In genomic region chr11:67505605-67506396, GRCh38 we compare ENCODE assay signal across 8 cellular contexts. TPM values are rescaled to one million over a fixed set of nuclear protein-coding genes. Genes with fewer than 3 reads are reported as not detected.
DNase-seq lines count a peak whose midpoint lies in the region; ATAC-seq and TF ChIP-seq lines count a peak whose summit lies in the region.

No MANE protein-coding gene starts in this region.

- H3K4me3 ChIP-seq in A673 (ENCODE audit: low read depth, low read length, poor library complexity, severe bottlenecking) (peak overlapping the region; percentile 75), tibial nerve (peak overlapping the region; percentile 38 to 69 (median 58))

- peak; percentile 99 for TF ChIP-seq CTCF in A673 (conservative IDR thresholded peaks at IDR 0.05; ENCODE audit: low read depth, low read length)
- TF ChIP-seq CTCF in tibial nerve (IDR thresholded peaks at IDR 0.05), result peak; percentile 93 to 99 (median 98)

- BruUV-seq in A673 (replicated peaks; lab: Mats Ljungman, UMichigan), result no TSS peak

- peak; percentile 7 to 74 for TF ChIP-seq POLR2A in tibial nerve (IDR thresholded peaks at IDR 0.05)

- POLR2A ChIA-PET in A673 (lab: Charles Lee; ENCODE audit: low non-redundant PET), result no interaction called here

- H3K4me1 ChIP-seq in A673 (ENCODE audit: insufficient read depth, low read length, poor library complexity, severe bottlenecking) (peaks cover 39% of the 10 kb centered on the region), tibial nerve (peaks cover 0 to 56% (median 31%) of the 10 kb centered on the region in 4 donors)

- DNase-seq in A673 (ENCODE audit: low spot score) (peak; percentile 95), NCI-H128 (lab: John Stamatoyannopoulos, UW; ENCODE audit: unreplicated experiment) (peak; percentile 75), T follicular helper cell (ENCODE audit: low read depth) (peak; percentile 85), cardiac septum (ENCODE audit: low spot score) (peak; percentile 94), pons (ENCODE audit: low spot score) (peak; percentile 85), tibial nerve (ENCODE audit: low spot score in 2 of 2) (peak; percentile 73 to 78)

- intact Hi-C loops in A673 (cut with micrococcal nuclease; ENCODE audit: unreplicated experiment), result loop anchor here (5.0 kb wide), 2 partner anchors 114 to 154 kb away; partner anchors contain the start of genes POLD4 and RAD9A
- intact Hi-C loops in cardiac septum (cut with DNase I), result loop anchor here (2.0 to 5.0 kb wide), 3 partner anchors 37 to 148 kb away; partner anchors contain the start of genes RAD9A and TMEM134

- H3K27ac ChIP-seq in A673 (ENCODE audit: low read depth, low read length, poor library complexity, severe bottlenecking) (peak overlapping the region; percentile 55), adipose tissue (ENCODE audit: low read depth, low read length) (peak overlapping the region; percentile 73), tibial nerve (peak overlapping the region; percentile 93 to 99 (median 98))

- H3K9me3 ChIP-seq in A673 (ENCODE audit: low read depth, low read length, poor library complexity, severe bottlenecking) (no peaks in the 10 kb centered on the region), tibial nerve (no peaks in the 10 kb centered on the region)

- CTCF ChIA-PET in A673 (lab: Charles Lee), result no interaction called here

- TF ChIP-seq EP300 in tibial nerve (IDR thresholded peaks at IDR 0.05), result peak; percentile 77 to 92

- 6 to 12% (median 8%) methylated on average over 17 of the region's 17 CpGs for WGBS in adipose tissue, 3 donors
- 4 to 8% methylated on average over 10 to 12 of the region's 17 CpGs for WGBS in tibial nerve, 2 donors

- no peaks in the 10 kb centered on the region for H3K27me3 ChIP-seq in A673 (replicated peaks; ENCODE audit: insufficient read depth, low read depth, low read length, poor library complexity)
- H3K27me3 ChIP-seq in tibial nerve, result no peaks in the 10 kb centered on the region

- peak; percentile 22 for ATAC-seq in GM18909 (IDR thresholded peaks at IDR 0.05; ENCODE audit: poor library complexity, unreplicated experiment)

- H3K36me3 ChIP-seq in A673 (ENCODE audit: insufficient read depth, low read length, poor library complexity, severe bottlenecking), result peaks cover 4% of the 10 kb centered on the region
- H3K36me3 ChIP-seq in tibial nerve, result peaks cover 0 to 19% (median 11%) of the 10 kb centered on the region in 3 donors

RNA-seq across cellular contexts. Expression of gene PITPNM1, which starts 0.6 kb away (rescaled TPM):
- total RNA-seq in A673 (2021) (55.9 and 60.9 TPM in 2 replicates), cardiac septum (40.0 TPM), tibial nerve (10 to 100 TPM; 22.8 to 69.6 (median 38.6) TPM)
- polyA plus RNA-seq in adipose tissue, result 10 to 100 TPM; 11.5 to 22.8 (median 11.7) TPM

RNA-seq across cellular contexts. Expression of gene CDK2AP2, which starts 2.2 kb away (rescaled TPM):
- total RNA-seq in A673 (2021), result 48.1 and 51.3 TPM in 2 replicates
- polyA plus RNA-seq in adipose tissue, result 10 to 100 TPM; 64.4 to 78.2 (median 64.5) TPM
- 72.9 TPM for total RNA-seq in cardiac septum
- total RNA-seq in tibial nerve, result 10 to 100 TPM; 75.4 to 90.8 (median 80.6) TPM

RNA-seq across cellular contexts. Expression of gene CABP2, which starts 17.4 kb away (rescaled TPM):
- not detected in 2 replicates for total RNA-seq in A673 (2021)
- polyA plus RNA-seq in adipose tissue, result not detected
- not detected for total RNA-seq in cardiac septum
- total RNA-seq in tibial nerve, result not detected

RNA-seq across cellular contexts. Expression of gene AIP, which starts 23.0 kb away (rescaled TPM):
- 66.0 and 77.9 TPM in 2 replicates for total RNA-seq in A673 (2021)
- 10 to 100 TPM; 52.0 to 93.9 (median 58.1) TPM for polyA plus RNA-seq in adipose tissue
- total RNA-seq in cardiac septum, result 43.6 TPM
- 100 to 1,000 TPM in 2 of 4 donors, 10 to 100 TPM in 2; 88.2 to 117 (median 96.0) TPM for total RNA-seq in tibial nerve

RNA-seq across cellular contexts. Expression of gene TMEM134, which starts 36.8 kb away (rescaled TPM):
- 36.0 and 40.3 TPM in 2 replicates for total RNA-seq in A673 (2021)
- 100 to 1,000 TPM in 2 of 3 donors, 10 to 100 TPM in 1; 42.6 to 117 (median 104) TPM for polyA plus RNA-seq in adipose tissue
- 76.1 TPM for total RNA-seq in cardiac septum
- total RNA-seq in tibial nerve, result 100 to 1,000 TPM in 2 of 4 donors, 10 to 100 TPM in 2; 49.2 to 184 (median 96.6) TPM

Comparison
In these comparisons a context has a peak if more than half of its experiments do, and no peak if none do; other contexts are left out.
1. Peak in every context shown above with its lines: DNase-seq, ATAC-seq, H3K4me3 ChIP-seq and H3K27ac ChIP-seq.